Comparison of ENCODE assay signal across 8 cellular contexts in the genomic region with DNA sequence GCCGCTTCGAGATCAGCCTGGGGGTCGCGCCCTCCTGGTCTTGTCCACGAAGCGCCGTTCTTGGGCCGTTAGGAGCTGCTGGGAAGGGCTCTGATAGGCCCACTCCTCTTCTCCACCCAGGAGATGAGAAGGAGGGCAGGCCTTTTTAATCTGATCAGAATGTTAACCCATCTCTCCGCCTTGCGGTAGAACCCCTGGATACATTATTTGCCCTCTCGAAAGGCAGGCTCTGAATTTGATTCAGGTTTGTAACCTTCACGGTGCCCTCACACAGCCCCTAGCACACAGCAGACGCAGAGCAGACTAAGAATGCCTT. TPM values are rescaled to one million over a fixed set of nuclear protein-coding genes. Genes with fewer than 3 reads are reported as not detected.
DNase-seq lines count a peak whose midpoint lies in the region; ATAC-seq and TF ChIP-seq lines count a peak whose summit lies in the region.

A gene (plus strand): TSS at position 43 of the 316 bp plus-strand sequence. CDS start 9,741 bp downstream, outside the sequence.

- peak within 1 kb of the TSS; percentile 31 for H3K27ac ChIP-seq in C4-2B
- peak within 1 kb of the TSS; percentile 84 for H3K27ac ChIP-seq in PC-3 (ENCODE audit: low read length)
- H3K27ac ChIP-seq in endodermal cell (ENCODE audit: low read depth, low read length): peak within 1 kb of the TSS; percentile 68

- H3K27me3 ChIP-seq in PC-3 (ENCODE audit: low read length): no peaks in the 10 kb centered on the region
- no peaks in the 10 kb centered on the region for H3K27me3 ChIP-seq in endodermal cell (ENCODE audit: control insufficient read depth, insufficient read depth, low read length, poor library complexity, severe bottlenecking)

- peak within 1 kb of the TSS; percentile 92 for H2AFZ ChIP-seq in PC-3 (ENCODE audit: low read length)

- 44 to 70% methylated on average over 7 to 13 of the region's 13 CpGs for WGBS in endodermal cell (ENCODE audit: insufficient coverage in 1 of 2, insufficient read length in 1 of 2), 2 experiments

- peak within 1 kb of the TSS; percentile 97 for H3K27ac Mint-ChIP-seq in endodermal cell
- peak within 1 kb of the TSS; percentile 74 for H3K27ac Mint-ChIP-seq in nephron progenitor cell

- H3K4me1 Mint-ChIP-seq in endodermal cell (no peaks in the 10 kb centered on the region), nephron progenitor cell (peaks cover 16% of the 10 kb centered on the region)

- H3K4me1 ChIP-seq in PC-3 (ENCODE audit: insufficient read depth, low read length) (peaks cover 17% of the 10 kb centered on the region), endodermal cell (ENCODE audit: control insufficient read depth, insufficient read depth, low read length) (peaks cover 5% of the 10 kb centered on the region)

- H3K9ac ChIP-seq in PC-3 (ENCODE audit: low read length): peak within 1 kb of the TSS; percentile 92
- H3K9ac ChIP-seq in endodermal cell (ENCODE audit: extremely low read depth, low read length, poor library complexity, severe bottlenecking): peak within 1 kb of the TSS; percentile 54

- DNase-seq in PC-3: no peak
- no peak for DNase-seq in endodermal cell
- no peak for DNase-seq in nephron progenitor cell
- DNase-seq in RPMI8226: no peak
- DNase-seq in SHP77 (lab: John Stamatoyannopoulos, UW): no peak
- DNase-seq in HuH-7 (ENCODE audit: low spot score): no peak
- no peak for DNase-seq in NCI-H1105 (lab: John Stamatoyannopoulos, UW)

- H3K36me3 Mint-ChIP-seq in endodermal cell (ENCODE audit: low read depth) (peaks cover 11% of the 10 kb centered on the region), nephron progenitor cell (ENCODE audit: low read depth) (peaks cover 26% of the 10 kb centered on the region)

- H3K27me3 Mint-ChIP-seq in endodermal cell (ENCODE audit: insufficient read depth) (no peaks in the 10 kb centered on the region), nephron progenitor cell (ENCODE audit: low read depth, poor library complexity) (peaks cover 3% of the 10 kb centered on the region)

- H3K36me3 ChIP-seq in PC-3 (ENCODE audit: low read depth, low read length) (peaks cover 10% of the 10 kb centered on the region), endodermal cell (ENCODE audit: control insufficient read depth, insufficient read depth, low read length) (no peaks in the 10 kb centered on the region)

- no TSS peak for BruUV-seq in PC-3 (replicated peaks; lab: Mats Ljungman, UMichigan)

- no peak for TF ChIP-seq CTCF in C4-2B (conservative IDR thresholded peaks at IDR 0.05)
- no peak for TF ChIP-seq CTCF in PC-3 (conservative IDR thresholded peaks at IDR 0.05; ENCODE audit: low read depth, low read length)
- no peak for TF ChIP-seq CTCF in endodermal cell (conservative IDR thresholded peaks at IDR 0.05)
- no peak for TF ChIP-seq CTCF in nephron progenitor cell (IDR thresholded peaks at IDR 0.05)

- H3K4me3 ChIP-seq in PC-3 (ENCODE audit: low read length) (peak within 1 kb of the TSS; percentile 78), endodermal cell (ENCODE audit: low read length) (peak within 1 kb of the TSS; percentile 81)

- ATAC-seq in PC-3: no peak

- CTCF ChIA-PET in PC-3 (lab: Charles Lee): interaction anchor here (0.7 to 1.3 kb wide), 8 partner anchors 23 to 1085 kb away, joined by 3 to 15 read pairs (median 4); no protein-coding TSS in a partner anchor

- H3K4me2 ChIP-seq in PC-3 (ENCODE audit: low read length): peak within 1 kb of the TSS; percentile 86

- no peaks in the 10 kb centered on the region for H3K9me2 ChIP-seq in PC-3 (replicated peaks; ENCODE audit: low read length)

- no peaks in the 10 kb centered on the region for H4K20me1 ChIP-seq in PC-3 (ENCODE audit: low read length)

- peak within 1 kb of the TSS; percentile 67 for H3K4me3 Mint-ChIP-seq in endodermal cell
- peak within 1 kb of the TSS; percentile 80 for H3K4me3 Mint-ChIP-seq in nephron progenitor cell

- POLR2A ChIA-PET in PC-3 (lab: Charles Lee; ENCODE audit: unreplicated experiment): interaction anchor here (0.7 kb wide), 1 partner anchor 33 kb away, joined by 3 read pairs; no protein-coding TSS in a partner anchor

- no peaks in the 10 kb centered on the region for H3F3A ChIP-seq in PC-3 (ENCODE audit: low read length, unreplicated experiment)

- intact Hi-C loops in PC-3 (cut with micrococcal nuclease): loop anchor here (1.0 to 10.0 kb wide), 4 partner anchors 26 to 1437 kb away; no protein-coding TSS in a partner anchor

- H3K9me3 Mint-ChIP-seq in endodermal cell (peaks cover 24% of the 10 kb centered on the region), nephron progenitor cell (peaks cover 45% of the 10 kb centered on the region)

- H3K9me3 ChIP-seq in PC-3 (ENCODE audit: low read length) (no peaks in the 10 kb centered on the region), endodermal cell (ENCODE audit: control insufficient read depth, low read length) (peaks cover 13% of the 10 kb centered on the region)

- peaks cover 31% of the 10 kb centered on the region for H3K79me2 ChIP-seq in PC-3 (ENCODE audit: low read length)

RNA-seq across cellular contexts. Expression of the gene that starts here (rescaled TPM):
- total RNA-seq in PC-3 (2014; rRNA removed): 0.22 TPM in 1 of 2 replicates, not detected in the other
- total RNA-seq in endodermal cell: not detected
- polyA plus RNA-seq in endodermal cell (2013, experiment 1 of 2): not detected
- not detected for polyA plus RNA-seq in endodermal cell (2013, experiment 2 of 2)

Comparison
In these comparisons a context has a peak if more than half of its experiments do, and no peak if none do; other contexts are left out.
1. H3K27ac ChIP-seq: peak in every context shown above with its lines; median percentile 84 in PC-3; 68 in endodermal cell; 31 in C4-2B.